ENCODE assay signal across 8 cellular contexts in the genomic region with DNA sequence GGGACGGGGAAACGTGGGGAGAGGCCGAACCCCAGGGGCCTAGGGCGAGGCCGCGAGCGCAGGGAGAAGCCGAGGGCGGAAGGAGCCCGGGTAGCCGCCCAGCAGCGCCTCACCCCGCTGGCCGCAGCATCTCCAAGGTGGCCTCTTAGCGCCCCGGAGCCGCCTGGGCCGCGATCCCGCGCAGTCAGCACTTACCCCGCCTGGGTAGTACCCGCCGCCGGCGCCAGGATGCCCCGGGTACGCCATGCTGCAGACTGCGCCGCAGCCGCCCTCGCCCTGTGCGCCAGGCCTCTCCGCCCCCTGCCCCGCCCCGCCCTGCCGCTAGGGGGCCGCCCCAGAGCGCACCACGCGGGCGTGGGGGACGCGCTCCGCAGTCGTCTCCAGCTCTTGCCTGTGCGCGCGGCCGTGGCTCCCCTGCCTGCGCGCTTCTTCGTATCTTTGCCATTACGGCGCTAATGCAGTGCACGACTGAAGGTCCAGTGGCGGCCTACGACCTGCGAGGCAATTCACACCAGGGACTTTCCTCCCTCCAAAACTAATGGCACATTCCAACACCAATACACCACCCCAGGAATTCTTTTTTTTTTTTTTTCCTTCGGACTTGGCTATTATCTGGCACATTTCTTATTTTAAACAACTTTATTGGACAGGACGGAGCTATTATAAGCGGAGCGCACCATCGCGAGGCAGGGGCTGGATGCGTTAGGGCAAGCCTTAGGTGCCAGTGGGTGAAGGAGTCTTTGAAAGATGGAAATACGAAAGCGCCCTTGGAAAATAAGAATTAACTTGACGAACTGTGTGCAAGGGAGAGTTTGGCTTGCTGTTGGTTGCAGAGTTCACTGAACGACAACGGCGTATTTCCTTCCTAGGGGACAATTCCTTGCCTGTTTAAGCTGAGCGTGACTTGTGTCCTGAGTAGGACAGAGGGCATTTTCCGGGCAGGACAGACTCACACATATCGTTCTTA. TPM values are rescaled to one million over a fixed set of nuclear protein-coding genes. Genes with fewer than 3 reads are reported as not detected.
DNase-seq lines count a peak whose midpoint lies in the region; ATAC-seq and TF ChIP-seq lines count a peak whose summit lies in the region.

Gene SRI, minus strand, starts transcription at position 258 of the 967 bp plus-strand sequence. Its CDS starts 12 bp downstream, at position 246.

- no peak for TF ChIP-seq EP300 in transverse colon (IDR thresholded peaks at IDR 0.05; ENCODE audit: low read depth)

- H3K36me3 ChIP-seq in SU-DHL-6 (ENCODE audit: low read length) (peaks cover 17% of the 10 kb centered on the region), transverse colon (peaks cover 0 to 17% (median 6%) of the 10 kb centered on the region in 4 donors)

- H3K4me1 Mint-ChIP-seq in activated naive CD8-positive, alpha-beta T cell treated with anti-CD3 and anti-CD28 coated beads, Interleukin-2, amount 10 ng/mL, durations not matched to agents 7 days and 5 days, result peaks cover 25% of the 10 kb centered on the region

- H3K27ac Mint-ChIP-seq in activated naive CD8-positive, alpha-beta T cell treated with anti-CD3 and anti-CD28 coated beads, Interleukin-2, amount 10 ng/mL, durations not matched to agents 7 days and 5 days, result peak within 1 kb of the TSS; percentile 93

- peaks cover 3 to 45% (median 24%) of the 10 kb centered on the region in 4 donors for H3K4me1 ChIP-seq in transverse colon

- peak within 1 kb of the TSS; percentile 89 for H2AFZ ChIP-seq in SU-DHL-6 (ENCODE audit: low read depth, low read length, severe bottlenecking)

- H3K27me3 Mint-ChIP-seq in activated naive CD8-positive, alpha-beta T cell treated with anti-CD3 and anti-CD28 coated beads, Interleukin-2, amount 10 ng/mL, durations not matched to agents 7 days and 5 days, result no peaks in the 10 kb centered on the region

- peaks cover 17% of the 10 kb centered on the region for H3F3A ChIP-seq in SU-DHL-6 (ENCODE audit: insufficient read depth)

- no peaks in the 10 kb centered on the region; the same call in 1 of the 2 replicates for H4K20me1 ChIP-seq in SU-DHL-6 (ENCODE audit: low read depth, low read length)

- no peaks in the 10 kb centered on the region for H3K27me3 ChIP-seq in SU-DHL-6 (ENCODE audit: low read length)
- no peaks in the 10 kb centered on the region for H3K27me3 ChIP-seq in transverse colon

- H3K9me2 ChIP-seq in SU-DHL-6 (replicated peaks; ENCODE audit: insufficient read depth, low read length), result no peaks in the 10 kb centered on the region

- H3K9me3 ChIP-seq in SU-DHL-6 (ENCODE audit: insufficient read depth, low read length) (no peaks in the 10 kb centered on the region), transverse colon (no peaks in the 10 kb centered on the region)

- peak; percentile 67 for ATAC-seq in HG02588 (IDR thresholded peaks at IDR 0.05; ENCODE audit: unreplicated experiment)
- ATAC-seq in activated naive CD8-positive, alpha-beta T cell treated with anti-CD3 and anti-CD28 coated beads, Interleukin-2, amount 10 ng/mL, durations not matched to agents 7 days and 5 days (ENCODE audit: low read depth), result peak; percentile 97
- peak; percentile 100 for ATAC-seq in Right ventricle myocardium superior (ENCODE audit: poor library complexity)

- 0 to 1% methylated on average over 17 to 55 of the region's 75 CpGs for WGBS in transverse colon (ENCODE audit: low coverage in 1 of 2), 2 donors

- TF ChIP-seq CTCF in GM12872 (IDR thresholded peaks at IDR 0.05; ENCODE audit: insufficient read depth, low read depth, low read length), result peak; percentile 77
- peak; percentile 40 for TF ChIP-seq CTCF in NB4 (IDR thresholded peaks at IDR 0.05; ENCODE audit: low read depth, low read length)
- peak; percentile 74 for TF ChIP-seq CTCF in SU-DHL-6 (IDR thresholded peaks at IDR 0.05; ENCODE audit: insufficient read depth, low read length, poor library complexity, severe bottlenecking)
- peak; percentile 60 to 98 (median 96) for TF ChIP-seq CTCF in transverse colon (IDR thresholded peaks at IDR 0.05)

- intact Hi-C loops in Right ventricle myocardium superior (cut with DNase I), result no loop called here
- intact Hi-C loops in transverse colon (cut with DNase I; ENCODE audit: low total_unique reads), result loop anchor here (10.0 kb wide), 1 partner anchor 855 kb away; no protein-coding TSS in a partner anchor

- peak within 1 kb of the TSS; percentile 91 for H3K4me3 Mint-ChIP-seq in activated naive CD8-positive, alpha-beta T cell treated with anti-CD3 and anti-CD28 coated beads, Interleukin-2, amount 10 ng/mL, durations not matched to agents 7 days and 5 days

- H3K9me3 Mint-ChIP-seq in activated naive CD8-positive, alpha-beta T cell treated with anti-CD3 and anti-CD28 coated beads, Interleukin-2, amount 10 ng/mL, durations not matched to agents 7 days and 5 days, result no peaks in the 10 kb centered on the region

- H3K4me3 ChIP-seq in NB4 (ENCODE audit: low read depth, low read length) (peak within 1 kb of the TSS; percentile 74), SU-DHL-6 (ENCODE audit: insufficient read depth, low read length, poor library complexity, severe bottlenecking) (peak within 1 kb of the TSS; percentile 69), transverse colon (peak within 1 kb of the TSS; percentile 85 to 93 (median 90))

- in situ Hi-C loops in transverse colon (cut with MboI; ENCODE audit: low pct_ligation_motif_present in 1 of 4, low pct_unique_long_range_greater_than_20kb in 1 of 4, low sequenced_read_pairs in 3 of 4), result no loop called here

- POLR2A ChIA-PET in activated naive CD8-positive, alpha-beta T cell treated with anti-CD3 and anti-CD28 coated beads, Interleukin-2, amount 10 ng/mL, durations not matched to agents 7 days and 5 days (lab: Charles Lee), result interaction anchor here (0.6 to 0.7 kb wide), 3 partner anchors 78 to 1316 kb away, joined by 3 to 4 read pairs (median 3); no protein-coding TSS in a partner anchor

- H3K27ac ChIP-seq in SU-DHL-6 (ENCODE audit: low read depth, low read length) (peak within 1 kb of the TSS; percentile 84), transverse colon (peak within 1 kb of the TSS; percentile 92 to 96 (median 93))

- TF ChIP-seq POLR2A in NB4 (IDR thresholded peaks at IDR 0.05; ENCODE audit: extremely low read depth, insufficient read length), result peak; percentile 79
- peak; percentile 69 for TF ChIP-seq POLR2A in transverse colon (IDR thresholded peaks at IDR 0.05)

- H3K4me2 ChIP-seq in SU-DHL-6 (ENCODE audit: low read depth, low read length, poor library complexity, severe bottlenecking), result peak within 1 kb of the TSS; percentile 92

- H3K36me3 Mint-ChIP-seq in activated naive CD8-positive, alpha-beta T cell treated with anti-CD3 and anti-CD28 coated beads, Interleukin-2, amount 10 ng/mL, durations not matched to agents 7 days and 5 days, result peaks cover 13% of the 10 kb centered on the region

- DNase-seq in NB4 (ENCODE audit: low read depth), result peak; percentile 92
- peak; percentile 97 for DNase-seq in activated naive CD8-positive, alpha-beta T cell treated with anti-CD3 and anti-CD28 coated beads, Interleukin-2, amount 10 ng/mL, durations not matched to agents 7 days and 5 days
- DNase-seq in Right ventricle myocardium superior, result peak; percentile 93
- DNase-seq in pons (ENCODE audit: low spot score), result peak; percentile 85
- peak; percentile 91 for DNase-seq in transverse colon

- peaks cover 42% of the 10 kb centered on the region for H3K79me2 ChIP-seq in SU-DHL-6 (ENCODE audit: insufficient read depth, low read length)

- H3K9ac ChIP-seq in SU-DHL-6 (ENCODE audit: low read length), result peak within 1 kb of the TSS; percentile 66

RNA-seq across cellular contexts. Expression of gene SRI, which starts in this region (rescaled TPM):
- total RNA-seq in activated naive CD8-positive, alpha-beta T cell treated with anti-CD3 and anti-CD28 coated beads, Interleukin-2, amount 10 ng/mL, durations not matched to agents 7 days and 5 days, result 100 to 1,000 TPM; 108 to 119 TPM
- total RNA-seq in Right ventricle myocardium superior, result 82.5 TPM
- 100 to 1,000 TPM; 163 to 672 (median 475) TPM for total RNA-seq in transverse colon

Comparison
In these comparisons a context has a peak if more than half of its experiments do, and no peak if none do; other contexts are left out.
1. Peak in every context shown above with its lines: DNase-seq, ATAC-seq, H3K4me3 ChIP-seq and H3K27ac ChIP-seq.
2. CTCF ChIP-seq: peak in every context shown above with its lines; median percentile 96 in transverse colon; 77 in GM12872; 74 in SU-DHL-6; 40 in NB4.